ENCODE assay signal across 11 cellular contexts in the genomic region with DNA sequence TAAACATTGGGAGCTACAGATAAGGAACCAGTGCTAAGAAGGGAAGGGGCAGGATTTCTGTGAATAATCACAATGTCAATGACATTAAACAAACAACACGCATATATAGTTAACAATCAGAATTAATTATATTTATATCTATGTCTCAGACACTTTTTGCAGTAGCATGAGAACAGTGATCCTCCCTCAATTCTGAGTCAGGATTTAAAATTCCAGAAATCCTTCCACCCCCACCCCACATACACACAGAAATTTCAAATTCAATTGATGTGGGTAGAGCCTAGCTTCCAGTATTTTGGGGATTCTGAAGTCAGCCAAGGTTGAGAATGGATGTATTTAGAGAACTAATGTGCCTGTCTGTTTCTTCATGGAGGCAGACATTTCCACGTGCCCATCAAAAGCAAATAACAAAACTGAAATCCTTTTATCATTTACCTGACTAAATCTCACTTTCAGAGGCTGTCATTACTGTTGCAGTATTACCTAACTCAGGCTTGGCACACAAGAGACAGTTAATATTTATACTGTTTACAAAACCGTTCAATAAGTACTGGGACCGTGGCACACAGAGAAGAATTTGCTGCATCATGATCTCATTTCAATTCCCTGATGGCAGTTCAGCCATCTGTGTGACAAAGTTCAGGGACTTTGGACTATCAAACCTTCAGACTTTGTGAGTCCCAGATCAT.
A peak's percentile ranks its signal among the peaks of the same experiment; 100 is the strongest.
DNase-seq lines count a peak whose midpoint lies in the region; ATAC-seq, FAIRE-seq and TF ChIP-seq lines count a peak whose summit lies in the region.
"Had no signal": no experiment of that assay in that cellular context is flagged by ENCODE, and none has a peak within 500 bp of the region (broad histone marks: within the 10 kb centered on the region; RNA-seq: fewer than 3 reads in every experiment).

No MANE protein-coding gene starts in this region.

- no peak overlapping the region for H3K9ac ChIP-seq in endocrine pancreas (ENCODE audit: control insufficient read depth, insufficient read depth, low read length)

- H3K36me3 ChIP-seq in endocrine pancreas (ENCODE audit: control insufficient read depth, insufficient read depth, low read length) (no peaks in the 10 kb centered on the region), small intestine (ENCODE audit: control insufficient read depth in 2 of 2, insufficient read depth in 2 of 2, low read length in 2 of 2) (no peaks in the 10 kb centered on the region)

- WGBS in small intestine, 3 donors = 11 to 30% (median 21%) methylated on average over 4 of the region's 4 CpGs

- H3K4me1 ChIP-seq in endocrine pancreas (ENCODE audit: control insufficient read depth, insufficient read depth, low read length) = peaks cover 10% of the 10 kb centered on the region
- H3K4me1 ChIP-seq in small intestine (ENCODE audit: control insufficient read depth in 2 of 2, insufficient read depth in 1 of 2, low read depth in 1 of 2, low read length in 1 of 2) = peaks cover 0 to 1% of the 10 kb centered on the region in 2 donors

- H3K4me3 ChIP-seq in endocrine pancreas (ENCODE audit: control insufficient read depth, insufficient read depth, low read length) (peak overlapping the region; percentile 47), small intestine (ENCODE audit: low read depth in 1 of 2, low read length in 2 of 2) (no peak overlapping the region)

- ATAC-seq in HG03196 (IDR thresholded peaks at IDR 0.05; ENCODE audit: unreplicated experiment) (peak; percentile 63), GM18505 (IDR thresholded peaks at IDR 0.05; ENCODE audit: unreplicated experiment) (no peak)

- peak overlapping the region in 1 of 2 donors; percentile 11 for H3K27ac ChIP-seq in small intestine (ENCODE audit: low read depth in 1 of 2, low read length in 1 of 2)

- FAIRE-seq in small intestine (lab: Jason Lieb, UNC) = no peak
- FAIRE-seq: keratinocyte had no signal

- no peaks in the 10 kb centered on the region for H3K27me3 ChIP-seq in endocrine pancreas (ENCODE audit: control insufficient read depth, insufficient read depth, low read length)
- peaks cover 0 to 3% of the 10 kb centered on the region in 2 donors for H3K27me3 ChIP-seq in small intestine (ENCODE audit: control insufficient read depth in 2 of 2, insufficient read depth in 2 of 2, low read length in 2 of 2)

- DNase-seq in NCI-H2171 treated with DMSO at 0.1 percent for 48 hours (lab: John Stamatoyannopoulos, UW) = peak; percentile 41
- DNase-seq in NCI-H2171 (lab: John Stamatoyannopoulos, UW) = no peak
- peak; percentile 89 for DNase-seq in small intestine
- DNase-seq in NCI-H1048 (lab: John Stamatoyannopoulos, UW) = no peak
- DNase-seq in stimulated activated naive CD4-positive, alpha-beta T cell treated with Interleukin-2 at 50 U/mL for 16 hours (lab: John Stamatoyannopoulos, UW) = no peak
- DNase-seq: activated CD4-positive, alpha-beta memory T cell treated with anti-CD3 and anti-CD28 coated beads for 36 hours; HFFc6 had no signal

- no peak for TF ChIP-seq POLR2A in GM18505 (IDR thresholded peaks at IDR 0.05; ENCODE audit: borderline replicate concordance, extremely low read depth, insufficient read depth, insufficient read length)

- H3K9me3 ChIP-seq in endocrine pancreas (ENCODE audit: control insufficient read depth, low read length) (no peaks in the 10 kb centered on the region), small intestine (ENCODE audit: control insufficient read depth, low read depth) (no peaks in the 10 kb centered on the region)

Comparison
In these comparisons a context has a peak if more than half of its experiments do, and no peak if none do; other contexts are left out.
1. DNase-seq: peak in NCI-H2171 treated with DMSO at 0.1 percent for 48 hours (single experiment) and small intestine (single experiment); none in NCI-H2171 (single experiment), NCI-H1048 (single experiment) and stimulated activated naive CD4-positive, alpha-beta T cell treated with Interleukin-2 at 50 U/mL for 16 hours (single experiment).